8 cellular contexts compared by ENCODE assay signal in genomic region chr7:99504603-99505323, GRCh38. TPM values are rescaled to one million over a fixed set of nuclear protein-coding genes. Genes with fewer than 3 reads are reported as not detected.
DNase-seq lines count a peak whose midpoint lies in the region; ATAC-seq and TF ChIP-seq lines count a peak whose summit lies in the region.

Gene ZKSCAN5 (plus strand): TSS chr7:99504662. CDS start chr7:99506045, 1,383 bp downstream.

- peaks cover 5% of the 10 kb centered on the region for H3K9me3 Mint-ChIP-seq in activated naive CD8-positive, alpha-beta T cell treated with anti-CD3 and anti-CD28 coated beads for 36 hours

- DNase-seq in NCI-H1105 treated with DMSO at 0.1 percent for 48 hours (lab: John Stamatoyannopoulos, UW) = peak; percentile 97
- peak; percentile 94 for DNase-seq in SKM-1 treated with dmso at 0.1 percent for 144 hours (lab: John Stamatoyannopoulos, UW; ENCODE audit: unreplicated experiment)
- DNase-seq in activated naive CD8-positive, alpha-beta T cell treated with anti-CD3 and anti-CD28 coated beads for 36 hours = peak; percentile 97
- peak; percentile 99 for DNase-seq in Right ventricle myocardium inferior (ENCODE audit: missing footprints)
- peak; percentile 98 to 99 (median 99) for DNase-seq in ovary
- DNase-seq in thyroid gland = peak; percentile 99

- H3K27ac ChIP-seq in ovary (peak within 1 kb of the TSS; percentile 81 to 95), thyroid gland (peak within 1 kb of the TSS; percentile 73 to 91 (median 87))

- TF ChIP-seq POLR2A in GM10847 (IDR thresholded peaks at IDR 0.05; ENCODE audit: extremely low read depth, insufficient read length) (peak; percentile 72), ovary (IDR thresholded peaks at IDR 0.05) (peak; percentile 55), thyroid gland (IDR thresholded peaks at IDR 0.05) (peak in 1 of 2 donors; percentile 18)

- H3K36me3 Mint-ChIP-seq in activated naive CD8-positive, alpha-beta T cell treated with anti-CD3 and anti-CD28 coated beads for 36 hours = peaks cover 17% of the 10 kb centered on the region

- WGBS in ovary, 3 donors = 0% methylated on average over 32 to 53 of the region's 53 CpGs
- WGBS in thyroid gland, 2 donors = 0 to 1% methylated on average over 29 to 44 of the region's 53 CpGs

- H3K9me3 ChIP-seq in ovary = no peaks in the 10 kb centered on the region
- no peaks in the 10 kb centered on the region for H3K9me3 ChIP-seq in thyroid gland

- TF ChIP-seq CTCF in ovary (IDR thresholded peaks at IDR 0.05) = no peak
- no peak for TF ChIP-seq CTCF in thyroid gland (IDR thresholded peaks at IDR 0.05)

- intact Hi-C loops in Right ventricle myocardium inferior (cut with DNase I) (loop anchor here (2.0 to 5.0 kb wide), 3 partner anchors 32 to 66 kb away; partner anchors contain the start of genes CPSF4, FAM200A, PTCD1 and ZNF789), ovary (cut with DNase I) (loop anchor here in 2 of 4 donors (5.0 kb wide), 1 partner anchor 48 kb away; the partner anchor contains the start of gene FAM200A (in 2 of the 2)), thyroid gland (cut with DNase I) (no loop called here)

- peak within 1 kb of the TSS; percentile 92 for H3K27ac Mint-ChIP-seq in activated naive CD8-positive, alpha-beta T cell treated with anti-CD3 and anti-CD28 coated beads for 36 hours

- H3K4me1 ChIP-seq in ovary (ENCODE audit: insufficient read depth) (peaks cover 12% of the 10 kb centered on the region), thyroid gland (peaks cover 22 to 23% of the 10 kb centered on the region in 2 donors)

- TF ChIP-seq EP300 in ovary (IDR thresholded peaks at IDR 0.05) = peak; percentile 72

- H3K4me1 Mint-ChIP-seq in activated naive CD8-positive, alpha-beta T cell treated with anti-CD3 and anti-CD28 coated beads for 36 hours = peaks cover 27% of the 10 kb centered on the region

- H3K4me3 ChIP-seq in ovary = peak within 1 kb of the TSS; percentile 75
- H3K4me3 ChIP-seq in thyroid gland (replicated peaks in 1 of 3) = peak within 1 kb of the TSS; percentile 52 to 83 (median 55)

- peak within 1 kb of the TSS; percentile 90 for H3K4me3 Mint-ChIP-seq in activated naive CD8-positive, alpha-beta T cell treated with anti-CD3 and anti-CD28 coated beads for 36 hours

- H3K27me3 ChIP-seq in ovary (no peaks in the 10 kb centered on the region), thyroid gland (no peaks in the 10 kb centered on the region)

- H3K36me3 ChIP-seq in ovary (no peaks in the 10 kb centered on the region), thyroid gland (no peaks in the 10 kb centered on the region)

- peak; percentile 82 for ATAC-seq in HG02642 (IDR thresholded peaks at IDR 0.05; ENCODE audit: poor library complexity, unreplicated experiment)
- peak; percentile 96 for ATAC-seq in Right ventricle myocardium inferior

- no peaks in the 10 kb centered on the region for H3K27me3 Mint-ChIP-seq in activated naive CD8-positive, alpha-beta T cell treated with anti-CD3 and anti-CD28 coated beads for 36 hours

RNA-seq across cellular contexts. Expression of gene ZKSCAN5, which starts in this region (rescaled TPM):
- 1 to 10 TPM; 8.0 to 8.3 TPM for total RNA-seq in activated naive CD8-positive, alpha-beta T cell treated with anti-CD3 and anti-CD28 coated beads for 36 hours
- total RNA-seq in Right ventricle myocardium inferior = 6.7 TPM
- total RNA-seq in ovary = 10 to 100 TPM in 1 of 7 donors, 1 to 10 TPM in 6; 5.4 to 12.1 (median 8.6) TPM
- 10 to 100 TPM in 1 of 2 donors, 1 to 10 TPM in 1; 5.2 to 10.5 TPM for polyA plus RNA-seq in ovary
- total RNA-seq in thyroid gland = 10 to 100 TPM in 2 of 4 donors, 1 to 10 TPM in 2; 8.7 to 14.1 (median 9.7) TPM

Comparison
In these comparisons a context has a peak if more than half of its experiments do, and no peak if none do; other contexts are left out.
1. Peak in every context shown above with its lines: DNase-seq, ATAC-seq, H3K4me3 ChIP-seq and H3K27ac ChIP-seq.